In the genomic region with DNA sequence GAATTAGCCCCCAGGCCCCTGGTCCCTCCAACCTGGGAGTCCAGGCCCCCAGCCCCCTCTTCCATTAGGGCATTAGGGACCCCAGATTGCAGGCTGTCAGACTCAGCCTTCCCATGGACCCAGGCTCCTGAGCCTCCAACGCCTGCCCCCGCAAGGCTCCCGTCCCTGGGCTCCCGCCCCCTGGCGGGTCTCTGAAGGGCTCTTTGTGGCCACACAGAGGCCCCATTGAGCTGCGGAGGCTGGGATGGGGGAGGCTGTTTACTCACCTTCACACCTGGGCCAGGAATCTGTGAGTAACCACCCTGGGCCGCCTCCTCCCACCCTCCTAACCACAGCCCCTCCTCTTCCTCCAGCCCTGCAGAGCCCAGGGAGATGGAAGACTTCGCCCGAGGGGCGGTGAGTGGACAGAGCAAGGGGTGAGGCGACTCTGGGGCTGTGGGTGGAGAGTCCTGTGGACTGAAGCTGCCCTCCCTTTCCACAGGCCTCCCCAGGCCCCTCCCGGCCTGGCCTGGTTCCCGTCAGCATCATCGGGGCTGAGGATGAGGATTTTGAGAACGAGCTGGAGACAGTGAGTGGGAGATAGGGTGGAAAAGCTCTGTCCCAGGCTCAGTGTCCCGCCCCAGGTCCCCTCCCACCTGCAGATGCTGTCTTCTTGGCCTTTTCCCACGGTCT, we compare ENCODE assay signal across 8 cellular contexts.
DNase-seq lines count a peak whose midpoint lies in the region; ATAC-seq lines count a peak whose summit lies in the region.

No MANE protein-coding gene starts in this region.

- no peak for ATAC-seq in HG02571 (IDR thresholded peaks at IDR 0.05; ENCODE audit: unreplicated experiment)

- peak; percentile 47 for DNase-seq in NCI-H748 (lab: John Stamatoyannopoulos, UW; ENCODE audit: unreplicated experiment)
- no peak for DNase-seq in NCI-H748 treated with DMSO at 0.1 percent for 48 hours (lab: John Stamatoyannopoulos, UW)
- DNase-seq in activated CD4-positive, alpha-beta T cell treated with anti-CD3 and anti-CD28 coated beads, Interleukin-2, amount 50 U/mL, for 24 hours (ENCODE audit: low read depth in 1 of 2, low spot score in 1 of 2), result peak; percentile 62 to 81
- peak; percentile 78 for DNase-seq in effector CD4-positive, alpha-beta T cell
- DNase-seq in pons (ENCODE audit: low spot score), result peak; percentile 84
- DNase-seq in NCI-H345 (lab: John Stamatoyannopoulos, UW), result no peak
- DNase-seq in NCI-H1092 treated with DMSO at 0.1 percent for 48 hours (lab: John Stamatoyannopoulos, UW), result no peak

Comparison
In these comparisons a context has a peak if more than half of its experiments do, and no peak if none do; other contexts are left out.
1. DNase-seq: peak in NCI-H748 (single experiment), activated CD4-positive, alpha-beta T cell treated with anti-CD3 and anti-CD28 coated beads, Interleukin-2, amount 50 U/mL, for 24 hours (2 of 2), effector CD4-positive, alpha-beta T cell (single experiment) and pons (single experiment); none in NCI-H748 treated with DMSO at 0.1 percent for 48 hours (single experiment), NCI-H345 (single experiment) and NCI-H1092 treated with DMSO at 0.1 percent for 48 hours (single experiment).